In genomic region chr4:147518846-147519767, GRCh38 we compare ENCODE assay signal across 8 cellular contexts. TPM values are rescaled to one million over a fixed set of nuclear protein-coding genes. Genes with fewer than 3 reads are reported as not detected.
DNase-seq lines count a peak whose midpoint lies in the region; ATAC-seq, FAIRE-seq and TF ChIP-seq lines count a peak whose summit lies in the region.

No MANE protein-coding gene starts in this region.

- intact Hi-C loops in HCT116 (cut with micrococcal nuclease), result loop anchor here (2.0 kb wide), 3 partner anchors 72 to 358 kb away; no protein-coding TSS in a partner anchor

- peak; percentile 95 for TF ChIP-seq CTCF in 22Rv1 (IDR thresholded peaks at IDR 0.05)
- TF ChIP-seq CTCF in GM10266 (IDR thresholded peaks at IDR 0.05; ENCODE audit: control insufficient read depth, insufficient read depth, low read depth, missing control alignments), result peak; percentile 89
- peak; percentile 65 to 96 (median 95); a peak in 5 of 6 replicates for TF ChIP-seq CTCF in HCT116 (IDR thresholded peaks at IDR 0.05 in 2 of 3, conservative IDR thresholded peaks at IDR 0.05 in 1 of 3; ENCODE audit: borderline replicate concordance in 1 of 3, insufficient read depth in 1 of 3, low read depth in 2 of 3, low read length in 2 of 3)
- TF ChIP-seq CTCF in LNCaP clone FGC (IDR thresholded peaks at IDR 0.05; ENCODE audit: control insufficient read depth, extremely low read depth, insufficient read depth), result peak; percentile 91
- TF ChIP-seq CTCF in bronchial epithelial cell (IDR thresholded peaks at IDR 0.05; ENCODE audit: insufficient read depth, low read length, severe bottlenecking), result peak; percentile 78

- no peak overlapping the region for H3K9ac ChIP-seq in HCT116 (ENCODE audit: low read length)

- no TSS peak for BruUV-seq in HCT116 (replicated peaks; lab: Mats Ljungman, UMichigan)

- no peaks in the 10 kb centered on the region for H3K9me2 ChIP-seq in HCT116 (ENCODE audit: insufficient read depth)

- H3K79me2 ChIP-seq in HCT116 (ENCODE audit: insufficient read depth, low read length), result no peaks in the 10 kb centered on the region

- CTCF ChIA-PET in HCT116 (lab: Charles Lee), result interaction anchor here (0.6 to 2.1 kb wide), 29 partner anchors 8 to 422 kb away, joined by 3 to 32 read pairs (median 4); partner anchors contain the start of gene TMEM184C

- FAIRE-seq in bronchial epithelial cell (lab: Jason Lieb, UNC), result no peak

- H3K9me3 ChIP-seq in HCT116 (ENCODE audit: control insufficient read depth in 1 of 2, insufficient read depth in 1 of 2, low read depth in 1 of 2, low read length in 2 of 2), result no peaks in the 10 kb centered on the region

- peak overlapping the region; percentile 59 for H2AFZ ChIP-seq in HCT116 (ENCODE audit: low read depth, low read length, poor library complexity, severe bottlenecking)

- H3K36me3 ChIP-seq in HCT116 (ENCODE audit: control insufficient read depth in 1 of 2, insufficient read depth in 2 of 2, low read length in 2 of 2) (no peaks in the 10 kb centered on the region), bronchial epithelial cell (ENCODE audit: control insufficient read depth, insufficient read depth, low read length) (no peaks in the 10 kb centered on the region)

- no peak overlapping the region for H3K4me2 ChIP-seq in HCT116 (ENCODE audit: low read length)

- RAD21 ChIA-PET in HCT116 (lab: Charles Lee; ENCODE audit: low non-redundant PET in 1 of 2, low total read pairs in 2 of 2, uncharacterized antibody in 2 of 2, unreplicated experiment in 2 of 2), result interaction anchor here (0.8 to 1.3 kb wide), 4 partner anchors 71 to 500 kb away, joined by 3 to 8 read pairs (median 4); no protein-coding TSS in a partner anchor

- H3K27me3 ChIP-seq in HCT116 (ENCODE audit: insufficient read depth, low read length), result no peaks in the 10 kb centered on the region
- H3K27me3 ChIP-seq in bronchial epithelial cell (ENCODE audit: control insufficient read depth, insufficient read depth, low read length), result no peaks in the 10 kb centered on the region

- peak; percentile 92 for ATAC-seq in HCT116

- H3K27ac ChIP-seq in 22Rv1 (no peak overlapping the region), HCT116 (ENCODE audit: low read depth, low read length) (no peak overlapping the region)

- TF ChIP-seq RAD21 in HCT116 (IDR thresholded peaks at IDR 0.05; ENCODE audit: low read depth), result peak; percentile 78

- DNase-seq in GM10266 (ENCODE audit: extremely low spot score), result peak; percentile 53
- DNase-seq in HCT116 (ENCODE audit: low read depth, low spot score), result peak; percentile 59
- peak; percentile 69 for DNase-seq in LNCaP clone FGC (ENCODE audit: low read depth)
- peak; percentile 60 for DNase-seq in SW480 (ENCODE audit: low spot score)
- peak; percentile 75 for DNase-seq in bronchial epithelial cell (ENCODE audit: low read depth)
- DNase-seq in kidney glomerular epithelial cell (lab: John Stamatoyannopoulos, UW), result peak; percentile 30
- peak in 2 of 3 experiments; percentile 21 to 29 for DNase-seq in stimulated activated CD4-positive, alpha-beta T cell treated with anti-CD3 and anti-CD28 coated beads, TNF-alpha, amount 100 ng/mL, for 24 hours (ENCODE audit: low read depth in 3 of 3)

- POLR2A ChIA-PET in HCT116 (lab: Charles Lee), result no interaction called here

- TF ChIP-seq POLR2A in HCT116 (IDR thresholded peaks at IDR 0.05; ENCODE audit: borderline replicate concordance, extremely low read depth, insufficient read depth, insufficient read length), result no peak

- no peaks in the 10 kb centered on the region for H4K20me1 ChIP-seq in HCT116 (ENCODE audit: insufficient read depth)

- no peaks in the 10 kb centered on the region for H3K4me1 ChIP-seq in HCT116 (ENCODE audit: control insufficient read depth in 1 of 2, insufficient read depth in 2 of 2, low read length in 2 of 2)

- H3K4me3 ChIP-seq in HCT116 (replicated peaks in 1 of 2; ENCODE audit: low read depth in 1 of 2, low read length in 2 of 2) (no peak overlapping the region), LNCaP clone FGC (ENCODE audit: low read depth, low read length) (no peak overlapping the region), bronchial epithelial cell (ENCODE audit: low read depth, low read length) (no peak overlapping the region)

TF ChIP-seq in HCT116, 20 proteins besides CTCF, POLR2A, EP300 and RAD21:
- TF ChIP-seq EZH2phosphoT487 (IDR thresholded peaks at IDR 0.05; ENCODE audit: borderline replicate concordance) (no peak), YY1 (IDR thresholded peaks at IDR 0.05; ENCODE audit: extremely low read depth, insufficient replicate concordance, low read depth, low read length) (peak; percentile 21), ZFX (IDR thresholded peaks at IDR 0.05) (no peak), SRF (IDR thresholded peaks at IDR 0.05; ENCODE audit: low read depth) (0 out of 2 replicates have a peak, but pooled peaks have one; percentile 18), EGR1 (IDR thresholded peaks at IDR 0.05; ENCODE audit: low read depth) (no peak), POLR2AphosphoS5 (IDR thresholded peaks at IDR 0.05; ENCODE audit: low read depth, low read length) (no peak), MAX (IDR thresholded peaks at IDR 0.05) (no peak), CEBPB (IDR thresholded peaks at IDR 0.05; ENCODE audit: low read depth) (no peak), FOSL1 (IDR thresholded peaks at IDR 0.05; ENCODE audit: low read depth) (no peak), JUND (IDR thresholded peaks at IDR 0.05) (no peak), CBX3 (IDR thresholded peaks at IDR 0.05; ENCODE audit: low read depth) (0 out of 2 replicates have a peak, but pooled peaks have one; percentile 37), TCF7L2 (IDR thresholded peaks at IDR 0.05; ENCODE audit: borderline replicate concordance, extremely low read depth, insufficient read depth, insufficient read length) (no peak)
TF ChIP-seq in HCT116: peak in this region for 3.

RNA-seq across cellular contexts. Expression of gene EDNRA, which starts 38.2 kb away (rescaled TPM):
- total RNA-seq in HCT116 (2021; ENCODE audit: unreplicated experiment), result 2.0 TPM
- polyA plus RNA-seq in HCT116 (2012), result 0.52 and 1.0 TPM in 2 replicates
- 3.7 and 8.1 TPM in 2 replicates for total RNA-seq in bronchial epithelial cell

Comparison
In these comparisons a context has a peak if more than half of its experiments do, and no peak if none do; other contexts are left out.
1. DNase-seq: peak in every context shown above with its lines; median percentile 75 in bronchial epithelial cell; 69 in LNCaP clone FGC; 60 in SW480; 59 in HCT116; 53 in GM10266; 30 in kidney glomerular epithelial cell; 25 in stimulated activated CD4-positive, alpha-beta T cell treated with anti-CD3 and anti-CD28 coated beads, TNF-alpha, amount 100 ng/mL, for 24 hours.